In genomic region chr15:90955911-90956310, GRCh38 we compare ENCODE assay signal across 9 cellular contexts. TPM values are rescaled to one million over a fixed set of nuclear protein-coding genes. Genes with fewer than 3 reads are reported as not detected.
A peak's percentile ranks its signal among the peaks of the same experiment; 100 is the strongest.
DNase-seq lines count a peak whose midpoint lies in the region; ATAC-seq, FAIRE-seq and TF ChIP-seq lines count a peak whose summit lies in the region.
"Had no signal": no experiment of that assay in that cellular context is flagged by ENCODE, and none has a peak within 500 bp of the region (broad histone marks: within the 10 kb centered on the region; RNA-seq: fewer than 3 reads in every experiment).

No MANE protein-coding gene starts in this region.

- POLR2A ChIA-PET in H1 (lab: Charles Lee; ENCODE audit: partially characterized antibody), result interaction anchor here (0.7 to 2.8 kb wide), 9 partner anchors 10 to 77 kb away, joined by 3 to 20 read pairs (median 8); partner anchors contain the start of gene HDDC3

- FAIRE-seq in H1 (lab: Jason Lieb, UNC), result no peak

- no peak overlapping the region for H2BK12ac ChIP-seq in H1 (ENCODE audit: low read depth, low read length)

- H3K9me3 Mint-ChIP-seq in activated T-cell treated with anti-CD3 and anti-CD28 coated beads, Interleukin-2, amount 50 U/mL, for 4 hours, result no peaks in the 10 kb centered on the region
- H3K9me3 Mint-ChIP-seq in stimulated activated naive B cell treated with anti-CD40 and anti-IgM and Interleukin-4, amounts not matched to agents 10 μg/mL and 1 μg/mL and 100 μg/mL, for 72 hours, result no peaks in the 10 kb centered on the region
- H3K9me3 Mint-ChIP-seq: dendritic cell treated with granulocyte-macrophage colony-stimulating factor and Interleukin-4, amounts not matched to agents 40 ng/mL and 50 ng/mL, for 4 days had no signal

- no peak overlapping the region for H3K9ac ChIP-seq in H1 (replicated peaks in 1 of 4; ENCODE audit: extremely low read depth in 1 of 4, low read depth in 3 of 4, low read length in 3 of 4)

- no peak overlapping the region for H2BK120ac ChIP-seq in H1 (replicated peaks; ENCODE audit: low read depth, low read length)

- H3K79me2 ChIP-seq in H1 (ENCODE audit: control insufficient read depth in 1 of 2, insufficient read depth in 2 of 2, low read length in 2 of 2), result no peaks in the 10 kb centered on the region

- H2BK15ac ChIP-seq in H1 (ENCODE audit: low read length), result no peak overlapping the region

- no peak for TF ChIP-seq EP300 in H1 (IDR thresholded peaks at IDR 0.05; ENCODE audit: borderline replicate concordance in 1 of 2, low read depth in 2 of 2, low read length in 2 of 2)

- H4K20me1 ChIP-seq in H1 (replicated peaks in 1 of 2; ENCODE audit: control insufficient read depth in 1 of 2, insufficient read depth in 2 of 2, low read length in 2 of 2), result peaks cover 1 to 7% of the 10 kb centered on the region in 2 experiments

- H3K27me3 Mint-ChIP-seq in activated T-cell treated with anti-CD3 and anti-CD28 coated beads, Interleukin-2, amount 50 U/mL, for 4 hours (ENCODE audit: low read depth), result no peaks in the 10 kb centered on the region
- no peaks in the 10 kb centered on the region for H3K27me3 Mint-ChIP-seq in stimulated activated naive B cell treated with anti-CD40 and anti-IgM and Interleukin-4, amounts not matched to agents 10 μg/mL and 1 μg/mL and 100 μg/mL, for 72 hours
- H3K27me3 Mint-ChIP-seq: dendritic cell treated with granulocyte-macrophage colony-stimulating factor and Interleukin-4, amounts not matched to agents 40 ng/mL and 50 ng/mL, for 4 days had no signal

- WGBS in H1 (ENCODE audit: extremely low coverage in 1 of 2, insufficient coverage in 1 of 2, insufficient read length in 1 of 2, insufficient replicate concordance in 2 of 2, low coverage in 1 of 2, low lambda C conversion rate in 2 of 2, missing lambda C conversion rate in 1 of 2), 2 experiments, result 72% methylated on average over 9 of the region's 9 CpGs; no CpG with 5 or more reads in 1 of the 2 experiments

- CTCF ChIA-PET in H1 (lab: Charles Lee; ENCODE audit: partially characterized antibody), result interaction anchor here (0.7 to 19.2 kb wide), 24 partner anchors 10 to 425 kb away, joined by 3 to 306 read pairs (median 6); partner anchors contain the start of genes HDDC3, MAN2A2 and UNC45A

- H3K27ac ChIP-seq in H1 (ENCODE audit: low read depth, low read length), result no peak overlapping the region

- H3K27ac Mint-ChIP-seq in stimulated activated naive B cell treated with anti-CD40 and anti-IgM and Interleukin-4, amounts not matched to agents 10 μg/mL and 1 μg/mL and 100 μg/mL, for 72 hours, result peak overlapping the region; percentile 51

- peaks cover 13% of the 10 kb centered on the region for H3K36me3 Mint-ChIP-seq in activated T-cell treated with anti-CD3 and anti-CD28 coated beads, Interleukin-2, amount 50 U/mL, for 4 hours (ENCODE audit: insufficient read depth)
- H3K36me3 Mint-ChIP-seq in stimulated activated naive B cell treated with anti-CD40 and anti-IgM and Interleukin-4, amounts not matched to agents 10 μg/mL and 1 μg/mL and 100 μg/mL, for 72 hours, result peaks cover 34 to 48% of the 10 kb centered on the region in 2 donors

- H3K23me2 ChIP-seq in H1 (ENCODE audit: low read depth, low read length), result peaks cover 14% of the 10 kb centered on the region; the same call in 1 of the 2 replicates

- 0 out of 2 replicates have a peak overlapping the region, but pooled peaks have one; percentile 90 for H2BK5ac ChIP-seq in H1 (ENCODE audit: low read depth, low read length)

- no peak for TF ChIP-seq CTCF in H1 (IDR thresholded peaks at IDR 0.05; ENCODE audit: control extremely low read depth in 1 of 3, insufficient read depth in 1 of 3, low read depth in 1 of 3, low read length in 3 of 3)

- H3K56ac ChIP-seq in H1 (replicated peaks; ENCODE audit: insufficient read length, low read depth, low read length), result no peak overlapping the region

- peaks cover 0 to 22% (median 17%) of the 10 kb centered on the region in 4 experiments; a peak in 6 of 8 replicates for H3K36me3 ChIP-seq in H1 (ENCODE audit: control insufficient read depth in 2 of 4, insufficient read depth in 4 of 4, low read length in 3 of 4)

- H3K4ac ChIP-seq in H1 (replicated peaks; ENCODE audit: insufficient read length, low read depth, low read length), result no peak overlapping the region

- H3K4me3 Mint-ChIP-seq in activated T-cell treated with anti-CD3 and anti-CD28 coated beads, Interleukin-2, amount 50 U/mL, for 4 hours, result peak overlapping the region; percentile 86
- peak overlapping the region; percentile 76 to 96 for H3K4me3 Mint-ChIP-seq in stimulated activated naive B cell treated with anti-CD40 and anti-IgM and Interleukin-4, amounts not matched to agents 10 μg/mL and 1 μg/mL and 100 μg/mL, for 72 hours

- H2AFZ ChIP-seq in H1 (ENCODE audit: low read length), result no peak overlapping the region

- no peak overlapping the region for H3K18ac ChIP-seq in H1 (ENCODE audit: extremely low read depth, low read length)

- H3K9me3 ChIP-seq in H1 (ENCODE audit: insufficient read depth in 2 of 2, low read depth in 1 of 2, low read length in 1 of 2), result no peaks in the 10 kb centered on the region

- TF ChIP-seq RAD21 in H1 (IDR thresholded peaks at IDR 0.05 in 1 of 2, conservative IDR thresholded peaks at IDR 0.05 in 1 of 2; ENCODE audit: low read depth in 2 of 2, low read length in 2 of 2), result no peak

- H4K91ac ChIP-seq in H1 (replicated peaks; ENCODE audit: insufficient read length, low read length), result no peak overlapping the region

- no peak for TF ChIP-seq POLR2A in H1 (IDR thresholded peaks at IDR 0.05; ENCODE audit: control extremely low read depth in 1 of 2, low read depth in 2 of 2, low read length in 2 of 2)

- no peak overlapping the region for H4K8ac ChIP-seq in H1 (ENCODE audit: extremely low read depth, insufficient read depth, low read length)

- peak overlapping the region; percentile 82 to 98 for H3K4me2 ChIP-seq in H1 (ENCODE audit: insufficient read depth in 1 of 2, low read depth in 2 of 2, low read length in 2 of 2)

- H3K79me1 ChIP-seq in H1 (ENCODE audit: low read depth, low read length), result peaks cover 3% of the 10 kb centered on the region; the same call in 1 of the 2 replicates

- H2AK5ac ChIP-seq in H1 (ENCODE audit: low read depth, low read length), result no peak overlapping the region

- peak overlapping the region in 3 of 4 experiments; percentile 46 to 72 (median 52); a peak in 4 of 8 replicates for H3K4me3 ChIP-seq in H1 (ENCODE audit: extremely low read depth in 1 of 4, insufficient read depth in 2 of 4, low read depth in 3 of 4, low read length in 4 of 4)

- no peak for DNase-seq in activated T-cell treated with anti-CD3 and anti-CD28 coated beads, Interleukin-2, amount 50 U/mL, for 4 hours
- no peak for DNase-seq in activated T-cell treated with anti-CD3 and anti-CD28 coated beads, Interleukin-2, amount 50 U/mL, for 1 hour
- DNase-seq in NCI-H69 (lab: John Stamatoyannopoulos, UW) (peak; percentile 89), H1 (ENCODE audit: low read depth in 1 of 2, low spot score in 2 of 2) (no peak)
- no peak for DNase-seq in stimulated activated naive B cell treated with anti-CD40 and anti-IgM and Interleukin-4, amounts not matched to agents 10 μg/mL and 1 μg/mL and 100 μg/mL, for 72 hours
- no peak for DNase-seq in activated CD8-positive, alpha-beta memory T cell treated with anti-CD3 and anti-CD28 coated beads, Interleukin-2, amount 50 U/mL, for 48 hours
- no peak for DNase-seq in NK-92 treated with Interleukin-12 subunit alpha and Interleukin-12 subunit beta, amount 100 ng/mL, for 24 hours (lab: John Stamatoyannopoulos, UW)

- no peak for ATAC-seq in activated T-cell treated with anti-CD3 and anti-CD28 coated beads, Interleukin-2, amount 50 U/mL, for 4 hours
- ATAC-seq in stimulated activated naive B cell treated with anti-CD40 and anti-IgM and Interleukin-4, amounts not matched to agents 10 μg/mL and 1 μg/mL and 100 μg/mL, for 72 hours (replicated peaks), result no peak
- no peak for ATAC-seq in HG03025 (IDR thresholded peaks at IDR 0.05; ENCODE audit: low FRiP score, unreplicated experiment)

- peaks cover 14% of the 10 kb centered on the region for H3K4me1 Mint-ChIP-seq in activated T-cell treated with anti-CD3 and anti-CD28 coated beads, Interleukin-2, amount 50 U/mL, for 4 hours (ENCODE audit: low read depth)
- H3K4me1 Mint-ChIP-seq in stimulated activated naive B cell treated with anti-CD40 and anti-IgM and Interleukin-4, amounts not matched to agents 10 μg/mL and 1 μg/mL and 100 μg/mL, for 72 hours, result peaks cover 12 to 27% of the 10 kb centered on the region in 2 donors

- no peak overlapping the region for H3K14ac ChIP-seq in H1 (ENCODE audit: insufficient read length)

- H4K5ac ChIP-seq in H1 (ENCODE audit: insufficient read length, low read depth, low read length), result no peak overlapping the region

- no peak overlapping the region for H3K23ac ChIP-seq in H1 (ENCODE audit: insufficient read length)

- peaks cover 0 to 15% (median 8%) of the 10 kb centered on the region in 4 experiments; a peak in 6 of 7 replicates for H3K4me1 ChIP-seq in H1 (replicated peaks in 1 of 4; ENCODE audit: control insufficient read depth in 3 of 4, insufficient read depth in 4 of 4, low read length in 3 of 4)

- H2BK20ac ChIP-seq in H1 (ENCODE audit: low read length), result no peak overlapping the region

- no peaks in the 10 kb centered on the region for H3K27me3 ChIP-seq in H1 (replicated peaks in 1 of 4; ENCODE audit: control insufficient read depth in 3 of 4, extremely low read depth in 1 of 4, insufficient read depth in 3 of 4, low read length in 3 of 4)

RNA-seq across cellular contexts. Expression of gene RCCD1, which starts 1.2 kb away (rescaled TPM):
- 10 to 100 TPM; 11.1 to 18.4 (median 13.1) TPM for total RNA-seq in activated T-cell treated with anti-CD3 and anti-CD28 coated beads, Interleukin-2, amount 50 U/mL, for 4 hours
- 16.2 and 18.8 TPM in 2 replicates for total RNA-seq in H1 (2021; fragmentation: NEBNext Ultra II Directional; extraction: Animal tissue kit (Norgen Biotek cat#: 25700))
- 9.9 and 13.2 TPM in 2 replicates for polyA plus RNA-seq in H1 (2011; rRNA removed)
- polyA plus RNA-seq in H1 (2011; cell fraction: cytosol; rRNA removed), result 15.6 TPM
- 70.5 TPM for polyA plus RNA-seq in H1 (2011; cell fraction: nucleus; rRNA removed)
- polyA plus RNA-seq in H1 (2012, experiment 1 of 2), result 21.0 to 22.6 TPM (median 21.9 TPM) in 4 replicates
- 12.9 TPM for polyA plus RNA-seq in H1 (2012, experiment 2 of 2)
- 12.7 TPM for polyA plus RNA-seq in H1 (2013, experiment 1 of 2)
- 11.1 TPM for polyA plus RNA-seq in H1 (2013, experiment 2 of 2)
- 4.5 and 7.2 TPM in 2 replicates for polyA minus RNA-seq in H1 (2011; rRNA and poly(A)+ RNA removed)
- 6.4 TPM for polyA minus RNA-seq in H1 (2011; cell fraction: cytosol; rRNA and poly(A)+ RNA removed)
- polyA minus RNA-seq in H1 (2011; cell fraction: nucleus; rRNA and poly(A)+ RNA removed), result 18.9 TPM

RNA-seq across cellular contexts. Expression of gene UNC45A, which starts 20.8 kb away (rescaled TPM):
- 10 to 100 TPM; 63.4 to 70.5 (median 68.0) TPM for total RNA-seq in activated T-cell treated with anti-CD3 and anti-CD28 coated beads, Interleukin-2, amount 50 U/mL, for 4 hours
- total RNA-seq in H1 (2021; fragmentation: NEBNext Ultra II Directional; extraction: Animal tissue kit (Norgen Biotek cat#: 25700)), result 75.4 and 84.2 TPM in 2 replicates
- 74.1 and 87.2 TPM in 2 replicates for polyA plus RNA-seq in H1 (2011; rRNA removed)
- polyA plus RNA-seq in H1 (2011; cell fraction: cytosol; rRNA removed), result 89.0 TPM
- 152 TPM for polyA plus RNA-seq in H1 (2011; cell fraction: nucleus; rRNA removed)
- polyA plus RNA-seq in H1 (2012, experiment 1 of 2), result 58.1 to 98.9 TPM (median 91.2 TPM) in 4 replicates
- 60.3 TPM for polyA plus RNA-seq in H1 (2012, experiment 2 of 2)
- 30.1 TPM for polyA plus RNA-seq in H1 (2013, experiment 1 of 2)
- 26.3 TPM for polyA plus RNA-seq in H1 (2013, experiment 2 of 2)
- polyA minus RNA-seq in H1 (2011; rRNA and poly(A)+ RNA removed), result 72.3 and 80.6 TPM in 2 replicates
- 47.0 TPM for polyA minus RNA-seq in H1 (2011; cell fraction: cytosol; rRNA and poly(A)+ RNA removed)
- 59.5 TPM for polyA minus RNA-seq in H1 (2011; cell fraction: nucleus; rRNA and poly(A)+ RNA removed)

RNA-seq across cellular contexts. Expression of gene HDDC3, which starts 23.6 kb away (rescaled TPM):
- 10 to 100 TPM; 39.9 to 43.6 (median 40.0) TPM for total RNA-seq in activated T-cell treated with anti-CD3 and anti-CD28 coated beads, Interleukin-2, amount 50 U/mL, for 4 hours
- 16.3 and 17.0 TPM in 2 replicates for total RNA-seq in H1 (2021; fragmentation: NEBNext Ultra II Directional; extraction: Animal tissue kit (Norgen Biotek cat#: 25700))
- 16.5 and 19.6 TPM in 2 replicates for polyA plus RNA-seq in H1 (2011; rRNA removed)
- polyA plus RNA-seq in H1 (2011; cell fraction: cytosol; rRNA removed), result 20.7 TPM
- 16.6 TPM for polyA plus RNA-seq in H1 (2011; cell fraction: nucleus; rRNA removed)
- polyA plus RNA-seq in H1 (2012, experiment 1 of 2), result 10.3 to 16.5 TPM (median 13.7 TPM) in 4 replicates
- 13.7 TPM for polyA plus RNA-seq in H1 (2012, experiment 2 of 2)
- polyA plus RNA-seq in H1 (2013, experiment 1 of 2), result 14.9 TPM
- polyA plus RNA-seq in H1 (2013, experiment 2 of 2), result 13.1 TPM
- 15.6 and 17.6 TPM in 2 replicates for polyA minus RNA-seq in H1 (2011; rRNA and poly(A)+ RNA removed)
- 11.1 TPM for polyA minus RNA-seq in H1 (2011; cell fraction: cytosol; rRNA and poly(A)+ RNA removed)
- polyA minus RNA-seq in H1 (2011; cell fraction: nucleus; rRNA and poly(A)+ RNA removed), result 17.6 TPM

RNA-seq across cellular contexts. Expression of gene PRC1, which starts 38.4 kb away (rescaled TPM):
- 10 to 100 TPM; 14.4 to 18.8 (median 18.7) TPM for total RNA-seq in activated T-cell treated with anti-CD3 and anti-CD28 coated beads, Interleukin-2, amount 50 U/mL, for 4 hours
- 90.7 and 91.4 TPM in 2 replicates for total RNA-seq in H1 (2021; fragmentation: NEBNext Ultra II Directional; extraction: Animal tissue kit (Norgen Biotek cat#: 25700))
- 158 and 181 TPM in 2 replicates for polyA plus RNA-seq in H1 (2011; rRNA removed)
- 151 TPM for polyA plus RNA-seq in H1 (2011; cell fraction: cytosol; rRNA removed)
- 256 TPM for polyA plus RNA-seq in H1 (2011; cell fraction: nucleus; rRNA removed)
- polyA plus RNA-seq in H1 (2012, experiment 1 of 2), result 99.2 to 109 TPM (median 102 TPM) in 4 replicates
- 15.6 TPM for polyA plus RNA-seq in H1 (2012, experiment 2 of 2)
- 94.1 TPM for polyA plus RNA-seq in H1 (2013, experiment 1 of 2)
- 99.7 TPM for polyA plus RNA-seq in H1 (2013, experiment 2 of 2)
- 144 and 181 TPM in 2 replicates for polyA minus RNA-seq in H1 (2011; rRNA and poly(A)+ RNA removed)
- polyA minus RNA-seq in H1 (2011; cell fraction: cytosol; rRNA and poly(A)+ RNA removed), result 73.8 TPM
- 104 TPM for polyA minus RNA-seq in H1 (2011; cell fraction: nucleus; rRNA and poly(A)+ RNA removed)

RNA-seq across cellular contexts. Expression of gene MAN2A2, which starts 52.8 kb away (rescaled TPM):
- total RNA-seq in activated T-cell treated with anti-CD3 and anti-CD28 coated beads, Interleukin-2, amount 50 U/mL, for 4 hours, result 100 to 1,000 TPM in 2 of 3 donors, 10 to 100 TPM in 1; 93.2 to 124 (median 122) TPM
- 21.9 and 23.1 TPM in 2 replicates for total RNA-seq in H1 (2021; fragmentation: NEBNext Ultra II Directional; extraction: Animal tissue kit (Norgen Biotek cat#: 25700))
- polyA plus RNA-seq in H1 (2011; rRNA removed), result 29.7 and 35.9 TPM in 2 replicates
- polyA plus RNA-seq in H1 (2011; cell fraction: cytosol; rRNA removed), result 24.6 TPM
- polyA plus RNA-seq in H1 (2011; cell fraction: nucleus; rRNA removed), result 210 TPM
- polyA plus RNA-seq in H1 (2012, experiment 1 of 2), result 16.3 to 19.6 TPM (median 18.4 TPM) in 4 replicates
- 4.7 TPM for polyA plus RNA-seq in H1 (2012, experiment 2 of 2)
- 18.5 TPM for polyA plus RNA-seq in H1 (2013, experiment 1 of 2)
- 14.0 TPM for polyA plus RNA-seq in H1 (2013, experiment 2 of 2)
- 20.9 and 24.9 TPM in 2 replicates for polyA minus RNA-seq in H1 (2011; rRNA and poly(A)+ RNA removed)
- 9.3 TPM for polyA minus RNA-seq in H1 (2011; cell fraction: cytosol; rRNA and poly(A)+ RNA removed)
- 32.5 TPM for polyA minus RNA-seq in H1 (2011; cell fraction: nucleus; rRNA and poly(A)+ RNA removed)
